In genomic region chr2:195559431-195559914, GRCh38 we compare ENCODE assay signal across 8 cellular contexts.
A peak's percentile ranks its signal among the peaks of the same experiment; 100 is the strongest.
DNase-seq lines count a peak whose midpoint lies in the region; ATAC-seq and TF ChIP-seq lines count a peak whose summit lies in the region.

No MANE protein-coding gene starts in this region.

- peak; percentile 84 for ATAC-seq in HG02981 (IDR thresholded peaks at IDR 0.05; ENCODE audit: unreplicated experiment)
- peak; percentile 60 for ATAC-seq in left lung

- H3K9me3 ChIP-seq in Peyer's patch (no peaks in the 10 kb centered on the region), left lung (no peaks in the 10 kb centered on the region)

- no peaks in the 10 kb centered on the region for H3K4me1 ChIP-seq in Peyer's patch
- peaks cover 8 to 34% of the 10 kb centered on the region in 2 donors for H3K4me1 ChIP-seq in left lung

- TF ChIP-seq POLR2A in Peyer's patch (IDR thresholded peaks at IDR 0.05): no peak

- intact Hi-C loops in left lung (cut with DNase I): no loop called here

- no peak for TF ChIP-seq CTCF in Peyer's patch (IDR thresholded peaks at IDR 0.05)
- no peak for TF ChIP-seq CTCF in left lung (IDR thresholded peaks at IDR 0.05)

- H3K36me3 ChIP-seq in Peyer's patch: no peaks in the 10 kb centered on the region
- no peaks in the 10 kb centered on the region for H3K36me3 ChIP-seq in left lung

- DNase-seq in SKM-1 treated with dmso at 0.1 percent for 144 hours (lab: John Stamatoyannopoulos, UW; ENCODE audit: unreplicated experiment) (peak; percentile 61), SKM-1 (lab: John Stamatoyannopoulos, UW; ENCODE audit: unreplicated experiment) (no peak), Peyer's patch (peak in 2 of 3 donors; percentile 88 to 93), left lung (peak in 1 of 2 donors; percentile 71), stromal cell of bone marrow (ENCODE audit: low read depth) (peak; percentile 41), globus pallidus (ENCODE audit: low spot score) (no peak)
- peak; percentile 60 for DNase-seq in activated T-helper 9 cell treated with anti-CD3 and anti-CD28 coated beads, Interleukin-2, amount 50 U/mL, for 16 hours (ENCODE audit: low read depth)

- H3K4me3 ChIP-seq in Peyer's patch (no peak overlapping the region), left lung (no peak overlapping the region)

- H3K27me3 ChIP-seq in Peyer's patch (no peaks in the 10 kb centered on the region), left lung (no peaks in the 10 kb centered on the region)

- H3K27ac ChIP-seq in Peyer's patch (peak overlapping the region; percentile 45 to 82 (median 64)), left lung (peak overlapping the region; percentile 62 to 74)

Comparison
In these comparisons a context has a peak if more than half of its experiments do, and no peak if none do; other contexts are left out.
1. DNase-seq: peak in SKM-1 treated with dmso at 0.1 percent for 144 hours (single experiment), Peyer's patch (2 of 3), activated T-helper 9 cell treated with anti-CD3 and anti-CD28 coated beads, Interleukin-2, amount 50 U/mL, for 16 hours (single experiment) and stromal cell of bone marrow (single experiment); none in SKM-1 (single experiment) and globus pallidus (single experiment).